ENCODE assay signal across 15 cellular contexts in the genomic region with DNA sequence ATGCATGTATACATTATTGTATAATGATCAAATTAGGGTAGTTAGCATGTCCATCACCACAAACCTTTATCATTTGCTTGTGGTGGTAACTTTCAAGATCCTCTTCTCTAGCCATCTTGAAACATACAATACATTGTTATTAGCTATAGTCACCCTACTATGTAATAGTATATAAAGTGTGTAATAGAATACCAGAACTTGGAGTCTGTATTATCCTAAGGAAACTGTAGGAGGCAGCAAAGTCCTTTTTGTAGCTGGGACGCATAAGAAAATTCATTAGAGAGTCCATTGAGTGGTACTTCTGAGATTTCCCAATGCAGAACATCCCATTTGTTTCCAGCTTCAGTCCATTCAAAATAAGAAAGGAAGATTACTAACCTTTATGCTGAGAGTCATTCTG.
A peak's percentile ranks its signal among the peaks of the same experiment; 100 is the strongest.
DNase-seq lines count a peak whose midpoint lies in the region; FAIRE-seq and TF ChIP-seq lines count a peak whose summit lies in the region.
"Had no signal": no experiment of that assay in that cellular context is flagged by ENCODE, and none has a peak within 500 bp of the region (broad histone marks: within the 10 kb centered on the region; RNA-seq: fewer than 3 reads in every experiment).

No MANE protein-coding gene starts in this region.

- no peaks in the 10 kb centered on the region for H3K27me3 ChIP-seq in HAP-1 (ENCODE audit: low read depth)
- H3K27me3 ChIP-seq: pancreas, upper lobe of left lung had no signal

- in situ Hi-C loops in HAP-1 (cut with MboI; ENCODE audit: low sequenced_read_pairs) = no loop called here

- H3K4me3 ChIP-seq in HAP-1 = no peak overlapping the region
- H3K4me3 ChIP-seq: GM12878, pancreas, upper lobe of left lung had no signal

- no peak for FAIRE-seq in D721Med (lab: Jason Lieb, UNC)
- FAIRE-seq: GM12878, pancreas had no signal

- H3K36me3 ChIP-seq in HAP-1 (replicated peaks) = no peaks in the 10 kb centered on the region
- H3K36me3 ChIP-seq: pancreas, upper lobe of left lung had no signal

- no peaks in the 10 kb centered on the region for H3K4me1 ChIP-seq in HAP-1
- H3K4me1 ChIP-seq: pancreas, upper lobe of left lung had no signal

- no peak for DNase-seq in D721Med (ENCODE audit: insufficient read length, low spot score)
- DNase-seq in SK-N-DZ (ENCODE audit: low spot score) = peak; percentile 5
- DNase-seq in iPS DF 4.7 (ENCODE audit: extremely low read depth, low spot score) = peak; percentile 22
- no peak for DNase-seq in amygdala (lab: John Stamatoyannopoulos, UW)
- DNase-seq in putamen (ENCODE audit: low spot score) = no peak
- DNase-seq in HAP-1 (ENCODE audit: low spot score in 2 of 2) = no peak
- DNase-seq in SW 1271 (lab: John Stamatoyannopoulos, UW) = no peak
- DNase-seq: activated CD4-positive, alpha-beta T cell treated with anti-CD3 and anti-CD28 coated beads for 1 hour; activated gamma-delta T cell treated with Interleukin-2 at 50 U/mL for 16 hours; CD8-positive, alpha-beta memory T cell; effector CD4-positive, alpha-beta T cell; pancreas; upper lobe of left lung had no signal

- H3K9me3 ChIP-seq in HAP-1 = no peaks in the 10 kb centered on the region
- H3K9me3 ChIP-seq: pancreas, upper lobe of left lung had no signal

- peak; percentile 27 for TF ChIP-seq CTCF in D721Med (IDR thresholded peaks at IDR 0.05; ENCODE audit: insufficient read depth, missing control alignments)
- TF ChIP-seq CTCF in LNCAP (IDR thresholded peaks at IDR 0.05) = peak; percentile 70

Comparison
In these comparisons a context has a peak if more than half of its experiments do, and no peak if none do; other contexts are left out.
1. DNase-seq: peak in SK-N-DZ (single experiment) and iPS DF 4.7 (single experiment); none in D721Med (single experiment), amygdala (0 of 56), putamen (single experiment), HAP-1 (0 of 2) and SW 1271 (0 of 2).